17 cellular contexts compared by ENCODE assay signal in the genomic region with DNA sequence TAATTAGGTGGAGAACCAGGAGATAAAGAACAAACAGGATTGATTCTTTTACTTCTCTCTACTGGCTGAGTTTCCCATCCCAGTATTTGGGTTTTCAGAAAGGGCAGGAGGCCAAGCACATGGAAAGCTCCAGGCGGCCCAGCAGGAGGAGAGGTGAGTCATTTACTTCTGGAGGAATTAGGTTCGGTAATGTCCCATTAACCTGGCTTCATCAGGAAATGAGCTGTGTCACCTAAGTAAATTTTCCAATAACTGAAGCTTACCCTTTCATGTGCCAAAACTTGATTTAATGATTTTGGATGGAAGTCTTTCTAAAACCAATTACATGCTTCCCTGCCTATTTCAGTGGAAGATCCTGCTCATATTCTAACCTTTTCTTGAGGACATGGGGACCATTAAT.
DNase-seq lines count a peak whose midpoint lies in the region; ATAC-seq, FAIRE-seq and TF ChIP-seq lines count a peak whose summit lies in the region.
"Had no signal": no experiment of that assay in that cellular context is flagged by ENCODE, and none has a peak within 500 bp of the region (broad histone marks: within the 10 kb centered on the region; RNA-seq: fewer than 3 reads in every experiment).

No MANE protein-coding gene starts in this region.

- H3K4me1 Mint-ChIP-seq in astrocyte (ENCODE audit: low read depth, unreplicated experiment), result no peaks in the 10 kb centered on the region

- peak overlapping the region; percentile 86 for H2AFZ ChIP-seq in HCT116 (ENCODE audit: low read depth, low read length, poor library complexity, severe bottlenecking)
- H2AFZ ChIP-seq in astrocyte (ENCODE audit: low read depth, low read length), result no peak overlapping the region

- no peak overlapping the region for H3K4me3 ChIP-seq in HCT116 (replicated peaks in 1 of 2; ENCODE audit: low read depth in 1 of 2, low read length in 2 of 2)
- no peak overlapping the region for H3K4me3 ChIP-seq in astrocyte (ENCODE audit: insufficient read depth, low read depth, low read length)
- no peak overlapping the region for H3K4me3 ChIP-seq in fibroblast of the aortic adventitia (ENCODE audit: low read depth, low read length)
- H3K4me3 ChIP-seq: dorsolateral prefrontal cortex, gastroesophageal sphincter, skin epidermis had no signal

- H3K27ac ChIP-seq in HCT116 (ENCODE audit: low read depth, low read length), result no peak overlapping the region
- no peak overlapping the region for H3K27ac ChIP-seq in astrocyte (ENCODE audit: low read depth, low read length)
- H3K27ac ChIP-seq: dorsolateral prefrontal cortex, gastroesophageal sphincter, skin epidermis had no signal

- H3K36me3 ChIP-seq in HCT116 (ENCODE audit: control insufficient read depth in 1 of 2, insufficient read depth in 2 of 2, low read length in 2 of 2) (no peaks in the 10 kb centered on the region), astrocyte (ENCODE audit: insufficient read depth, low read length) (no peaks in the 10 kb centered on the region)
- H3K36me3 ChIP-seq: gastroesophageal sphincter had no signal

- POLR2A ChIA-PET in HCT116 (lab: Charles Lee), result interaction anchor here (1.0 kb wide), 1 partner anchor 44 kb away, joined by 3 read pairs; no protein-coding TSS in a partner anchor

- no peaks in the 10 kb centered on the region for H3K9me3 Mint-ChIP-seq in astrocyte (ENCODE audit: unreplicated experiment)
- H3K9me3 Mint-ChIP-seq: activated T-helper 2 cell treated with anti-CD3 and anti-CD28 coated beads, Interferon-gamma antibody, Interleukin-2, Interleukin-4, amounts not matched to agents 10 μg/mL and 5 μg/mL and 100 μg/mL, durations not matched to agents 14 hours and 24 hours and 36 hours; H9; stimulated activated naive CD8-positive, alpha-beta T cell treated with anti-CD3 and anti-CD28 coated beads, Interleukin-15, Interleukin-2, amounts not matched to agents 100 ng/mL and 50 ng/mL, for 24 hours had no signal

- H3K27ac Mint-ChIP-seq in astrocyte (ENCODE audit: unreplicated experiment), result no peak overlapping the region
- H3K27ac Mint-ChIP-seq: activated T-helper 2 cell treated with anti-CD3 and anti-CD28 coated beads, Interferon-gamma antibody, Interleukin-2, Interleukin-4, amounts not matched to agents 10 μg/mL and 5 μg/mL and 100 μg/mL, durations not matched to agents 14 hours and 24 hours and 36 hours; H9; stimulated activated naive CD8-positive, alpha-beta T cell treated with anti-CD3 and anti-CD28 coated beads, Interleukin-15, Interleukin-2, amounts not matched to agents 100 ng/mL and 50 ng/mL, for 24 hours had no signal

- intact Hi-C loops in HCT116 (cut with micrococcal nuclease), result loop anchor here (2.0 to 10.0 kb wide), 2 partner anchors 44 to 422 kb away; no protein-coding TSS in a partner anchor

- no peak for TF ChIP-seq RAD21 in HCT116 (IDR thresholded peaks at IDR 0.05; ENCODE audit: low read depth)

- FAIRE-seq in astrocyte (lab: Jason Lieb, UNC), result no peak

- H3K27me3 ChIP-seq in HCT116 (ENCODE audit: insufficient read depth, low read length) (no peaks in the 10 kb centered on the region), astrocyte (ENCODE audit: insufficient read depth, low read length) (no peaks in the 10 kb centered on the region)
- H3K27me3 ChIP-seq: gastroesophageal sphincter had no signal

- no peaks in the 10 kb centered on the region for H3K36me3 Mint-ChIP-seq in astrocyte (ENCODE audit: low read depth, unreplicated experiment)

- no peak for TF ChIP-seq CTCF in HCT116 (IDR thresholded peaks at IDR 0.05 in 2 of 3, conservative IDR thresholded peaks at IDR 0.05 in 1 of 3; ENCODE audit: borderline replicate concordance in 1 of 3, insufficient read depth in 1 of 3, low read depth in 2 of 3, low read length in 2 of 3)
- no peak for TF ChIP-seq CTCF in astrocyte (IDR thresholded peaks at IDR 0.05; ENCODE audit: insufficient read depth, low read depth, low read length)
- peak; percentile 11 for TF ChIP-seq CTCF in fibroblast of the aortic adventitia (IDR thresholded peaks at IDR 0.05; ENCODE audit: insufficient read depth, low read length)

- H3K4me1 ChIP-seq in HCT116 (ENCODE audit: control insufficient read depth in 1 of 2, insufficient read depth in 2 of 2, low read length in 2 of 2), result peaks cover 13 to 31% of the 10 kb centered on the region in 2 experiments; a peak in 3 of 4 replicates
- no peaks in the 10 kb centered on the region for H3K4me1 ChIP-seq in astrocyte (ENCODE audit: insufficient read depth, low read length)
- H3K4me1 ChIP-seq: gastroesophageal sphincter had no signal

- TF ChIP-seq POLR2A in HCT116 (IDR thresholded peaks at IDR 0.05; ENCODE audit: borderline replicate concordance, extremely low read depth, insufficient read depth, insufficient read length), result no peak

- H3K79me2 ChIP-seq in HCT116 (ENCODE audit: insufficient read depth, low read length), result no peaks in the 10 kb centered on the region
- H3K79me2 ChIP-seq in astrocyte (ENCODE audit: insufficient read depth, low read length), result no peaks in the 10 kb centered on the region

- H3K4me2 ChIP-seq in HCT116 (ENCODE audit: low read length) (peak overlapping the region; percentile 47), astrocyte (ENCODE audit: low read length) (no peak overlapping the region)

- peaks cover 25% of the 10 kb centered on the region for H3K27me3 Mint-ChIP-seq in astrocyte (ENCODE audit: low read depth, unreplicated experiment)

- H3K9me3 ChIP-seq in HCT116 (ENCODE audit: control insufficient read depth in 1 of 2, insufficient read depth in 1 of 2, low read depth in 1 of 2, low read length in 2 of 2), result no peaks in the 10 kb centered on the region
- no peaks in the 10 kb centered on the region for H3K9me3 ChIP-seq in astrocyte (ENCODE audit: insufficient read depth, low read depth, low read length)
- H3K9me3 ChIP-seq: gastroesophageal sphincter had no signal

- ATAC-seq in HCT116 (peak; percentile 80), HG03469 (IDR thresholded peaks at IDR 0.05; ENCODE audit: unreplicated experiment) (no peak), GM19023 (IDR thresholded peaks at IDR 0.05; ENCODE audit: unreplicated experiment) (no peak)
- ATAC-seq: gastroesophageal sphincter had no signal

- no peak overlapping the region for H3K9ac ChIP-seq in HCT116 (ENCODE audit: low read length)
- H3K9ac ChIP-seq in astrocyte (ENCODE audit: low read length), result no peak overlapping the region

- BruUV-seq in HCT116 (replicated peaks; lab: Mats Ljungman, UMichigan), result no TSS peak

- H4K20me1 ChIP-seq in HCT116 (ENCODE audit: insufficient read depth), result no peaks in the 10 kb centered on the region
- H4K20me1 ChIP-seq in astrocyte (ENCODE audit: insufficient read depth, low read length), result no peaks in the 10 kb centered on the region

- CTCF ChIA-PET in HCT116 (lab: Charles Lee), result interaction anchor here (0.9 to 1.8 kb wide), 3 partner anchors 10 to 97 kb away, joined by 4 to 10 read pairs (median 5); no protein-coding TSS in a partner anchor

- DNase-seq in AG08395 (ENCODE audit: low spot score), result peak; percentile 57
- DNase-seq in HCT116 (ENCODE audit: low read depth, low spot score), result peak; percentile 63
- DNase-seq in astrocyte (ENCODE audit: low read depth), result peak; percentile 50
- peak; percentile 62 for DNase-seq in fibroblast of the aortic adventitia (ENCODE audit: low read depth)
- DNase-seq in NCI-H1105 treated with DMSO at 0.1 percent for 48 hours (lab: John Stamatoyannopoulos, UW), result no peak
- no peak for DNase-seq in activated CD4-positive, alpha-beta T cell treated with anti-CD3 and anti-CD28 coated beads for 48 hours
- DNase-seq: activated CD4-positive, alpha-beta T cell treated with anti-CD3 and anti-CD28 coated beads, Interleukin-2, amount 50 U/mL, for 4 hours; dorsolateral prefrontal cortex; H9; islet precursor cell; T1000 had no signal

- H3K4me3 Mint-ChIP-seq in astrocyte (ENCODE audit: unreplicated experiment), result no peak overlapping the region
- H3K4me3 Mint-ChIP-seq: H9; stimulated activated naive CD8-positive, alpha-beta T cell treated with anti-CD3 and anti-CD28 coated beads, Interleukin-15, Interleukin-2, amounts not matched to agents 100 ng/mL and 50 ng/mL, for 24 hours had no signal

- H3K9me2 ChIP-seq in HCT116 (ENCODE audit: insufficient read depth), result no peaks in the 10 kb centered on the region

- RAD21 ChIA-PET in HCT116 (lab: Charles Lee; ENCODE audit: low non-redundant PET in 1 of 2, low total read pairs in 2 of 2, uncharacterized antibody in 2 of 2, unreplicated experiment in 2 of 2), result no interaction called here

TF ChIP-seq in HCT116, 20 proteins besides CTCF, POLR2A, EP300 and RAD21 (continues in another document):
- peak; percentile 84 for TF ChIP-seq SP1 (IDR thresholded peaks at IDR 0.05; ENCODE audit: low read depth)
- TF ChIP-seq POLR2AphosphoS5 (IDR thresholded peaks at IDR 0.05; ENCODE audit: low read depth, low read length), result peak; percentile 29; the same call in 1 of the 2 replicates
- TF ChIP-seq, protein P1, sequence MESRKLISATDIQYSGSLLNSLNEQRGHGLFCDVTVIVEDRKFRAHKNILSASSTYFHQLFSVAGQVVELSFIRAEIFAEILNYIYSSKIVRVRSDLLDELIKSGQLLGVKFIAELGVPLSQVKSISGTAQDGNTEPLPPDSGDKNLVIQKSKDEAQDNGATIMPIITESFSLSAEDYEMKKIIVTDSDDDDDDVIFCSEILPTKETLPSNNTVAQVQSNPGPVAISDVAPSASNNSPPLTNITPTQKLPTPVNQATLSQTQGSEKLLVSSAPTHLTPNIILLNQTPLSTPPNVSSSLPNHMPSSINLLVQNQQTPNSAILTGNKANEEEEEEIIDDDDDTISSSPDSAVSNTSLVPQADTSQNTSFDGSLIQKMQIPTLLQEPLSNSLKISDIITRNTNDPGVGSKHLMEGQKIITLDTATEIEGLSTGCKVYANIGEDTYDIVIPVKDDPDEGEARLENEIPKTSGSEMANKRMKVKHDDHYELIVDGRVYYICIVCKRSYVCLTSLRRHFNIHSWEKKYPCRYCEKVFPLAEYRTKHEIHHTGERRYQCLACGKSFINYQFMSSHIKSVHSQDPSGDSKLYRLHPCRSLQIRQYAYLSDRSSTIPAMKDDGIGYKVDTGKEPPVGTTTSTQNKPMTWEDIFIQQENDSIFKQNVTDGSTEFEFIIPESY (IDR thresholded peaks at IDR 0.05; ENCODE audit: extremely low read depth, insufficient replicate concordance, low read length), result peak; percentile 26
- TF ChIP-seq, protein P2, sequence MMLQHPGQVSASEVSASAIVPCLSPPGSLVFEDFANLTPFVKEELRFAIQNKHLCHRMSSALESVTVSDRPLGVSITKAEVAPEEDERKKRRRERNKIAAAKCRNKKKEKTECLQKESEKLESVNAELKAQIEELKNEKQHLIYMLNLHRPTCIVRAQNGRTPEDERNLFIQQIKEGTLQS (IDR thresholded peaks at IDR 0.05), result no peak; the same call in 1 of the 2 replicates
- TF ChIP-seq SRF (IDR thresholded peaks at IDR 0.05; ENCODE audit: low read depth), result peak; percentile 52
- no peak for TF ChIP-seq ZFX (IDR thresholded peaks at IDR 0.05)
- TF ChIP-seq, protein P3, sequence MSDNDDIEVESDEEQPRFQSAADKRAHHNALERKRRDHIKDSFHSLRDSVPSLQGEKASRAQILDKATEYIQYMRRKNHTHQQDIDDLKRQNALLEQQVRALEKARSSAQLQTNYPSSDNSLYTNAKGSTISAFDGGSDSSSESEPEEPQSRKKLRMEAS (IDR thresholded peaks at IDR 0.05), result peak; percentile 85
- peak; percentile 32; the same call in 1 of the 2 replicates for TF ChIP-seq SIN3A (IDR thresholded peaks at IDR 0.05; ENCODE audit: low read depth)
- peak; percentile 90 for TF ChIP-seq JUND (IDR thresholded peaks at IDR 0.05)

Comparison
In these comparisons a context has a peak if more than half of its experiments do, and no peak if none do; other contexts are left out.
1. DNase-seq: peak in AG08395 (single experiment), HCT116 (single experiment), astrocyte (single experiment) and fibroblast of the aortic adventitia (single experiment); none in NCI-H1105 treated with DMSO at 0.1 percent for 48 hours (single experiment) and activated CD4-positive, alpha-beta T cell treated with anti-CD3 and anti-CD28 coated beads for 48 hours (single experiment).